ENCODE assay signal across 22 cellular contexts in the genomic region with DNA sequence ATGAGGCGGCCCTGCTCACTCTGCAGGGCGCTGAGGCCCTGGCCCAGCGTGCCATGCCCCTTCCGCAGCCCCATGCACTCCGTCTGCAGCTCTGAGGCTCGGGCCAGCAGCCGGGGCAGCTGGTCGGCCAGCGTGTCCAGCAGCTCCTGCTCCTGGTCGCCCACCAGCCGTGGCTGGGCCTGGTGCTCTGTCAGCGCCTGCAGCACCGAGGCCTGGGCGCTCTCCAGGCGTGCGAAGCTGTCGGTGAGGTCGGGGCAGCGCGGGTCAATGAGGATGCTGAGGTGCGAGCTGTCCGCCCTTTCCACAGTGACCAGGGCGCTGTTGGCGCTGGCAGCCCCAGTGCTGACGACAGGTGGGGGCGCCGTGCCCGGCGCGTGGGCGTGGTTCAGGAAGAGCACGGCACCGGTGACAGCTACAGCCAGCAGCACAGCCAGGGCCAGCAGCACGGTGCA. TPM values are rescaled to one million over a fixed set of nuclear protein-coding genes. Genes with fewer than 3 reads are reported as not detected.
DNase-seq lines count a peak whose midpoint lies in the region; ATAC-seq, FAIRE-seq and TF ChIP-seq lines count a peak whose summit lies in the region.
"Had no signal": no experiment of that assay in that cellular context is flagged by ENCODE, and none has a peak within 500 bp of the region (broad histone marks: within the 10 kb centered on the region; RNA-seq: fewer than 3 reads in every experiment).

No MANE protein-coding gene starts in this region.

- H3K27ac ChIP-seq in HepG2 (ENCODE audit: extremely low read length, insufficient read depth, low read length) (no peak overlapping the region), right lobe of liver (no peak overlapping the region), HEK293 (ENCODE audit: extremely low read depth, low read depth, low read length) (no peak overlapping the region)

- TF ChIP-seq POLR2A in HepG2 (IDR thresholded peaks at IDR 0.05; ENCODE audit: insufficient read depth in 1 of 2, low read depth in 2 of 2, low read length in 2 of 2), result no peak
- TF ChIP-seq POLR2A in right lobe of liver (IDR thresholded peaks at IDR 0.05), result no peak

- H3K79me2 ChIP-seq in HepG2 (ENCODE audit: insufficient read depth, low read length), result no peaks in the 10 kb centered on the region

- ATAC-seq in HepG2 (peak; percentile 4; the same call in 1 of the 3 replicates), right lobe of liver (no peak), HG03469 (IDR thresholded peaks at IDR 0.05; ENCODE audit: unreplicated experiment) (no peak), GM21367 (IDR thresholded peaks at IDR 0.05; ENCODE audit: unreplicated experiment) (no peak)
- ATAC-seq: CD8-positive, alpha-beta T cell; GM23338 had no signal

- DNase-seq in HepG2 (ENCODE audit: low spot score), result no peak
- DNase-seq in right lobe of liver, result no peak
- peak; percentile 35 for DNase-seq in cerebellum (ENCODE audit: low spot score)
- no peak for DNase-seq in GM20000 (ENCODE audit: low spot score)
- DNase-seq: C1 segment of cervical spinal cord; CD8-positive, alpha-beta T cell; DMS153; GF-D8; MG63; NCI-H1417; NCI-H1694 treated with DMSO at 0.1 percent for 48 hours; NCI-H2081 treated with DMSO at 0.1 percent for 48 hours; NCI-H2171 treated with DMSO at 0.1 percent for 48 hours; NCI-H526; OCI-M1 had no signal

- BruUV-seq in HepG2 (replicated peaks; lab: Mats Ljungman, UMichigan), result no TSS peak

- intact Hi-C loops in HepG2 (cut with micrococcal nuclease; ENCODE audit: unreplicated experiment), result no loop called here
- intact Hi-C loops in right lobe of liver (cut with DNase I), result no loop called here

- H3K9me3 ChIP-seq in HepG2 (ENCODE audit: low read length) (no peaks in the 10 kb centered on the region), right lobe of liver (no peaks in the 10 kb centered on the region), HEK293 (ENCODE audit: control insufficient read depth, insufficient read depth, low read depth, low read length) (no peaks in the 10 kb centered on the region)
- H3K9me3 ChIP-seq: MG63 had no signal

- peaks cover 33% of the 10 kb centered on the region for H3K4me1 ChIP-seq in HepG2 (ENCODE audit: insufficient read depth, low read length)
- H3K4me1 ChIP-seq in right lobe of liver, result no peaks in the 10 kb centered on the region
- H3K4me1 ChIP-seq in HEK293 (ENCODE audit: control insufficient read depth, insufficient read depth, low read length), result peaks cover 3% of the 10 kb centered on the region; the same call in 1 of the 2 replicates

- no peaks in the 10 kb centered on the region for H4K20me1 ChIP-seq in HepG2 (ENCODE audit: insufficient read depth, low read length)

- CTCF ChIA-PET in HepG2 (lab: Yijun Ruan, JAX; ENCODE audit: low intra/inter-chr PET ratio, low total read pairs), result no interaction called here
- CTCF ChIA-PET in HEK293 (lab: Yijun Ruan, JAX), result interaction anchor here (0.7 to 3.2 kb wide), 5 partner anchors 60 to 469 kb away, joined by 3 to 21 read pairs (median 5); no protein-coding TSS in a partner anchor

- no peak for TF ChIP-seq CTCF in HepG2 (CRISPR knock-in tag; IDR thresholded peaks at IDR 0.05)
- TF ChIP-seq CTCF in right lobe of liver (IDR thresholded peaks at IDR 0.05), result no peak
- TF ChIP-seq CTCF in HEK293 (tag by site-specific recombination; IDR thresholded peaks at IDR 0.05), result no peak
- TF ChIP-seq CTCF in GM20000 (IDR thresholded peaks at IDR 0.05; ENCODE audit: extremely low read depth, missing control alignments), result no peak

- H3K9ac ChIP-seq in HepG2 (ENCODE audit: insufficient read depth, low read depth, low read length), result no peak overlapping the region

- in situ Hi-C loops in HepG2 (cut with HindIII; ENCODE audit: extremely low pct_ligation_motif_present, low pct_unique_long_range_greater_than_20kb), result no loop called here

- H3K4me2 ChIP-seq in HepG2 (ENCODE audit: low read depth, low read length), result no peak overlapping the region
- H3K4me2 ChIP-seq: GM23338 had no signal

- no peak for TF ChIP-seq RAD21 in HepG2 (CRISPR knock-in tag; IDR thresholded peaks at IDR 0.05)

- no peaks in the 10 kb centered on the region for H3K36me3 ChIP-seq in HepG2 (replicated peaks in 1 of 2; ENCODE audit: control insufficient read depth in 1 of 2, insufficient read depth in 2 of 2, low read length in 2 of 2)
- H3K36me3 ChIP-seq in right lobe of liver, result no peaks in the 10 kb centered on the region
- no peaks in the 10 kb centered on the region for H3K36me3 ChIP-seq in HEK293 (ENCODE audit: control insufficient read depth in 2 of 2, insufficient read depth in 1 of 2, low read length in 2 of 2)
- H3K36me3 ChIP-seq: MG63 had no signal

- no peak overlapping the region for H3K4me3 ChIP-seq in HepG2 (replicated peaks in 1 of 3; ENCODE audit: insufficient read depth in 1 of 3, low read depth in 2 of 3, low read length in 3 of 3)
- no peak overlapping the region for H3K4me3 ChIP-seq in right lobe of liver
- no peak overlapping the region for H3K4me3 ChIP-seq in HEK293 (ENCODE audit: low read depth, low read length)
- H3K4me3 ChIP-seq: GM23338, MG63 had no signal

- H2AFZ ChIP-seq in HepG2 (ENCODE audit: low read length), result no peak overlapping the region
- H2AFZ ChIP-seq: GM23338 had no signal

- no peak for TF ChIP-seq EP300 in HepG2 (IDR thresholded peaks at IDR 0.05; ENCODE audit: low read depth in 2 of 2, low read length in 2 of 2)
- TF ChIP-seq EP300 in HepG2 (CRISPR knock-in tag; IDR thresholded peaks at IDR 0.05; ENCODE audit: borderline replicate concordance), result no peak

- POLR2A ChIA-PET in HepG2 (lab: Yijun Ruan, JAX) (no interaction called here), HEK293 (lab: Yijun Ruan, JAX) (no interaction called here)

- FAIRE-seq in HepG2 (lab: Jason Lieb, UNC), result no peak
- FAIRE-seq: RCC 7860 had no signal

- 27% methylated on average over 15 of the region's 34 CpGs for WGBS in HepG2 (ENCODE audit: low lambda C conversion rate)
- WGBS in right lobe of liver (ENCODE audit: insufficient coverage, low coverage, low lambda C conversion rate, missing lambda C conversion rate), result no CpG with 5 or more reads among the region's 34 CpGs

- peaks cover 17 to 95% of the 10 kb centered on the region in 2 experiments for H3K27me3 ChIP-seq in HepG2 (ENCODE audit: control insufficient read depth in 1 of 2, insufficient read depth in 2 of 2, low read length in 2 of 2)
- H3K27me3 ChIP-seq in right lobe of liver, result no peaks in the 10 kb centered on the region
- H3K27me3 ChIP-seq: MG63 had no signal

TF ChIP-seq in HepG2, 621 proteins besides CTCF, POLR2A, EP300 and RAD21 (continues in another document):
- no peak for TF ChIP-seq PHF8 (CRISPR knock-in tag; IDR thresholded peaks at IDR 0.05)

RNA-seq across cellular contexts. Expression of gene FIBCD1, which starts 9.4 kb away (rescaled TPM):
- total RNA-seq in HepG2 (2016; rRNA removed; fragmentation: Illumina TruSeq; extraction: Trizol) (0.89 TPM in 1 of 2 replicates, not detected in the other), right lobe of liver (not detected), cerebellum (4.1 TPM)
- 4.4 and 6.3 TPM in 2 replicates for total RNA-seq in HepG2 (2016; cell fraction: cytosol; rRNA removed; fragmentation: Illumina TruSeq; extraction: Trizol; ENCODE audit: low read depth)
- total RNA-seq in HepG2 (2016; cell fraction: insoluble cytoplasmic fraction; rRNA removed; fragmentation: Illumina TruSeq; extraction: Trizol), result 0.74 and 1.1 TPM in 2 replicates
- total RNA-seq in HepG2 (2016; cell fraction: membrane; rRNA removed; fragmentation: Illumina TruSeq; extraction: Trizol), result 2.3 and 4.5 TPM in 2 replicates
- 0.56 TPM in 1 of 2 replicates, not detected in the other for total RNA-seq in HepG2 (2016; cell fraction: nucleus; rRNA removed; fragmentation: Illumina TruSeq; extraction: Trizol)
- 0.55 and 1.3 TPM in 2 replicates for polyA plus RNA-seq in HepG2 (2011; rRNA removed)
- polyA plus RNA-seq in HepG2 (2011; cell fraction: cytosol; rRNA removed), result 0.55 and 1.1 TPM in 2 replicates
- polyA plus RNA-seq in HepG2 (2011; cell fraction: nucleus; rRNA removed), result 0.40 and 1.6 TPM in 2 replicates
- 0.09 TPM in 1 of 2 replicates, not detected in the other for polyA plus RNA-seq in HepG2 (2012)
- 5.8 and 6.8 TPM in 2 replicates for polyA plus RNA-seq in HepG2 (2016; cell fraction: cytosol; fragmentation: Illumina TruSeq; extraction: Trizol; ENCODE audit: low read depth)
- polyA plus RNA-seq in HepG2 (2016; cell fraction: insoluble cytoplasmic fraction; fragmentation: Illumina TruSeq; extraction: Trizol; ENCODE audit: low read depth), result 0.68 TPM in 1 of 2 replicates, not detected in the other
- 2.8 and 3.7 TPM in 2 replicates for polyA plus RNA-seq in HepG2 (2016; cell fraction: membrane; fragmentation: Illumina TruSeq; extraction: Trizol; ENCODE audit: low read depth)
- 0.70 and 1.6 TPM in 2 replicates for polyA plus RNA-seq in HepG2 (2016; cell fraction: nucleus; fragmentation: Illumina TruSeq; extraction: Trizol; ENCODE audit: insufficient read depth, low read depth)
- polyA minus RNA-seq in HepG2 (2011; rRNA and poly(A)+ RNA removed; ENCODE audit: low replicate concordance), result 0.92 and 8.0 TPM in 2 replicates
- 0.62 TPM in 1 of 2 replicates, not detected in the other for polyA minus RNA-seq in HepG2 (2011; cell fraction: cytosol; rRNA and poly(A)+ RNA removed)
- polyA minus RNA-seq in HepG2 (2011; cell fraction: nucleus; rRNA and poly(A)+ RNA removed), result 1.3 TPM in 1 of 2 replicates, not detected in the other
- total RNA-seq: CD8-positive, alpha-beta T cell had no signal

RNA-seq across cellular contexts. Expression of gene QRFP, which starts 33.0 kb away (rescaled TPM):
- total RNA-seq in HepG2 (2016; rRNA removed; fragmentation: Illumina TruSeq; extraction: Trizol), result not detected in 2 replicates
- not detected in 2 replicates for total RNA-seq in HepG2 (2016; cell fraction: cytosol; rRNA removed; fragmentation: Illumina TruSeq; extraction: Trizol; ENCODE audit: low read depth)
- total RNA-seq in HepG2 (2016; cell fraction: insoluble cytoplasmic fraction; rRNA removed; fragmentation: Illumina TruSeq; extraction: Trizol), result not detected in 2 replicates
- total RNA-seq in HepG2 (2016; cell fraction: membrane; rRNA removed; fragmentation: Illumina TruSeq; extraction: Trizol), result not detected in 2 replicates
- not detected in 2 replicates for total RNA-seq in HepG2 (2016; cell fraction: nucleus; rRNA removed; fragmentation: Illumina TruSeq; extraction: Trizol)
- not detected in 2 replicates for polyA plus RNA-seq in HepG2 (2011; rRNA removed)
- polyA plus RNA-seq in HepG2 (2011; cell fraction: cytosol; rRNA removed), result not detected in 2 replicates
- not detected in 2 replicates for polyA plus RNA-seq in HepG2 (2011; cell fraction: nucleus; rRNA removed)
- 0.15 TPM in 1 of 2 replicates, not detected in the other for polyA plus RNA-seq in HepG2 (2012)
- not detected in 2 replicates for polyA plus RNA-seq in HepG2 (2016; cell fraction: cytosol; fragmentation: Illumina TruSeq; extraction: Trizol; ENCODE audit: low read depth)
- polyA plus RNA-seq in HepG2 (2016; cell fraction: insoluble cytoplasmic fraction; fragmentation: Illumina TruSeq; extraction: Trizol; ENCODE audit: low read depth), result not detected in 2 replicates
- polyA plus RNA-seq in HepG2 (2016; cell fraction: membrane; fragmentation: Illumina TruSeq; extraction: Trizol; ENCODE audit: low read depth), result not detected in 2 replicates
- polyA plus RNA-seq in HepG2 (2016; cell fraction: nucleus; fragmentation: Illumina TruSeq; extraction: Trizol; ENCODE audit: insufficient read depth, low read depth), result not detected in 2 replicates
- polyA minus RNA-seq in HepG2 (2011; rRNA and poly(A)+ RNA removed; ENCODE audit: low replicate concordance), result not detected in 2 replicates
- not detected in 2 replicates for polyA minus RNA-seq in HepG2 (2011; cell fraction: cytosol; rRNA and poly(A)+ RNA removed)
- not detected in 2 replicates for polyA minus RNA-seq in HepG2 (2011; cell fraction: nucleus; rRNA and poly(A)+ RNA removed)
- 1 to 10 TPM in 1 of 6 experiments, not detected in 5; 3.3 TPM for total RNA-seq in right lobe of liver
- total RNA-seq in cerebellum, result not detected
- total RNA-seq: A673; CD8-positive, alpha-beta T cell; GM23338; LHCN-M2 had no signal
- polyA plus RNA-seq: GM23338 had no signal

Comparison
In these comparisons a context has a peak if more than half of its experiments do, and no peak if none do; other contexts are left out.
1. Of the 63 proteins assayed by ChIP-seq in both HepG2 and HEK293: peak only in HepG2: ZNF768; only in HEK293: none; in both: none; in neither: 62.